Comparison of ENCODE assay signal across 2 cellular contexts in genomic region chr4:206054-206453, GRCh38.
TF ChIP-seq lines count a peak whose summit lies in the region.

No MANE protein-coding gene starts in this region.

TF ChIP-seq in HepG2, 621 proteins besides CTCF, POLR2A, EP300 and RAD21:
- TF ChIP-seq MTA1 (CRISPR knock-in tag; IDR thresholded peaks at IDR 0.05; ENCODE audit: borderline replicate concordance) (no peak), CREB1 (IDR thresholded peaks at IDR 0.05) (peak; percentile 85; the same call in 1 of the 2 replicates), CREB1 (CRISPR knock-in tag; IDR thresholded peaks at IDR 0.05) (no peak), GLMP (CRISPR knock-in tag; IDR thresholded peaks at IDR 0.05; ENCODE audit: borderline replicate concordance) (no peak), SMYD3 (CRISPR knock-in tag; IDR thresholded peaks at IDR 0.05) (no peak), AHR (CRISPR knock-in tag; IDR thresholded peaks at IDR 0.05) (no peak), CREM (IDR thresholded peaks at IDR 0.05) (no peak), CREM (CRISPR knock-in tag; IDR thresholded peaks at IDR 0.05) (no peak), FOXP1 (IDR thresholded peaks at IDR 0.05) (0 out of 2 replicates have a peak, but pooled peaks have one; percentile 24), FOXP1 (CRISPR knock-in tag; IDR thresholded peaks at IDR 0.05) (no peak), PTBP1 (IDR thresholded peaks at IDR 0.05; ENCODE audit: low read depth, low read length, poor library complexity, severe bottlenecking) (no peak), PHB2 (IDR thresholded peaks at IDR 0.05; ENCODE audit: partially characterized antibody) (peak; percentile 93), ZNF784 (CRISPR knock-in tag; IDR thresholded peaks at IDR 0.05; ENCODE audit: borderline replicate concordance) (no peak), ZNF703 (CRISPR knock-in tag; IDR thresholded peaks at IDR 0.05; ENCODE audit: borderline replicate concordance) (no peak), TFDP1 (CRISPR knock-in tag; IDR thresholded peaks at IDR 0.05; ENCODE audit: borderline replicate concordance) (no peak), CCDC6 (CRISPR knock-in tag; IDR thresholded peaks at IDR 0.05) (no peak), ZNF678 (CRISPR knock-in tag; IDR thresholded peaks at IDR 0.05) (no peak), JUN (CRISPR knock-in tag; IDR thresholded peaks at IDR 0.05) (no peak)

TF ChIP-seq in GM12878, 131 proteins besides CTCF, POLR2A, EP300 and RAD21:
- TF ChIP-seq BCL3 (IDR thresholded peaks at IDR 0.05; ENCODE audit: borderline replicate concordance, insufficient read depth, low read depth, low read length, poor library complexity, severe bottlenecking): peak; percentile 18
- peak; percentile 14 for TF ChIP-seq PBX3 (IDR thresholded peaks at IDR 0.05; ENCODE audit: insufficient replicate concordance, low read depth, low read length)
- TF ChIP-seq IRF4 (IDR thresholded peaks at IDR 0.05; ENCODE audit: low read depth, low read length): no peak
- no peak for TF ChIP-seq ZNF274 (IDR thresholded peaks at IDR 0.05; ENCODE audit: insufficient read depth, insufficient read length)
